34 cellular contexts compared by ENCODE assay signal in the genomic region with DNA sequence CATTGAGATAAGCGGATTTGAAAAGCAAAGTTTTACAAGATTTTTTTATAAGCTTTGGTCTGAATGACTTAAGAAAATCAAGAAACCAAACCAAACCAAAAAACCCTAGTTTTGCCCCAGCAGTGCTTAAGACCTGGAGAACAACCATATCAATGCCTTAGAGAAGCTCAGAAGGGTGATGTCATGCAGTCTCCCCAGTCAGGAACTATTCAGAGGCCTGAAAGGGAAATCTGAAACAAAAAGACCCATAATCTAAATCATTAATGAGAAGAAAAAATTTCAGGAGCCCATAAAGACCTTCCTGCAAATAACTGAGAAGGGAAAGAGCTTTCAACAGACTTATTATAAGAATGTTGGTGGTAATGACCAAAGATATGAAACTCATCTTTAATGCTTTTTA.
"Had no signal": no experiment of that assay in that cellular context is flagged by ENCODE, and none has a peak within 500 bp of the region (broad histone marks: within the 10 kb centered on the region; RNA-seq: fewer than 3 reads in every experiment).

No MANE protein-coding gene starts in this region.

- H3K36me3 ChIP-seq: MG63 had no signal

- H3K4me3 ChIP-seq: MG63 had no signal

- H3K27ac ChIP-seq: KMS-11 had no signal

- H3K9ac ChIP-seq: KMS-11 had no signal

- H3K27me3 ChIP-seq: MG63 had no signal

- H3K4me2 ChIP-seq: KMS-11 had no signal

- DNase-seq: Karpas-422, Kasumi-1, KG1, MG63, MM.1S, MV-4-11, NCI-H1048, NCI-H1092, NCI-H1092 treated with DMSO at 0.1 percent for 48 hours, NCI-H1105, NCI-H1105 treated with DMSO at 0.1 percent for 48 hours, NCI-H1417, NCI-H1417 treated with DMSO at 0.1 percent for 48 hours, NCI-H1436, NCI-H1436 treated with DMSO at 0.1 percent for 48 hours, NCI-H146, NCI-H1694 treated with DMSO at 0.1 percent for 48 hours, NCI-H187, NCI-H187 treated with DMSO at 0.1 percent for 48 hours, NCI-H1930, NCI-H2029, NCI-H2029 treated with DMSO at 0.1 percent for 48 hours, NCI-H2081, NCI-H2081 treated with DMSO at 0.1 percent for 48 hours, NCI-H2107, NCI-H2171, NCI-H2171 treated with DMSO at 0.1 percent for 48 hours, NCI-H2227 treated with DMSO at 0.1 percent for 48 hours, NCI-H226, NCI-H345, NCI-H446, NCI-H446 treated with DMSO at 0.1 percent for 48 hours, NCI-H510A had no signal
